ENCODE assay signal across 22 cellular contexts in genomic region chr5:3101561-3101960, GRCh38.
"Had no signal": no experiment of that assay in that cellular context is flagged by ENCODE, and none has a peak within 500 bp of the region (broad histone marks: within the 10 kb centered on the region; RNA-seq: fewer than 3 reads in every experiment).

No MANE protein-coding gene starts in this region.

- H3K9me3 ChIP-seq: adrenal gland, heart left ventricle, right atrium auricular region, tibial artery, uterus had no signal

- H3K4me1 ChIP-seq: adrenal gland, gastroesophageal sphincter, heart left ventricle, right atrium auricular region, tibial artery, uterus had no signal

- H3K27ac ChIP-seq: adrenal gland, gastroesophageal sphincter, heart left ventricle, right atrium auricular region, tibial artery, uterus had no signal

- H3K4me3 ChIP-seq: adrenal gland, gastroesophageal sphincter, heart left ventricle, right atrium auricular region, tibial artery, uterus had no signal

- DNase-seq: activated CD4-positive, alpha-beta T cell treated with anti-CD3 and anti-CD28 coated beads, Interleukin-2, amount 50 U/mL, for 1 hour; activated CD8-positive, alpha-beta memory T cell treated with anti-CD3 and anti-CD28 coated beads for 24 hours; activated CD8-positive, alpha-beta memory T cell treated with anti-CD3 and anti-CD28 coated beads, Interleukin-2, amount 50 U/mL, for 48 hours; activated gamma-delta T cell; activated T-cell treated with anti-CD3 and anti-CD28 coated beads, Interleukin-2, amount 50 U/mL, for 48 hours; adrenal gland; effector CD4-positive, alpha-beta T cell; heart left ventricle; natural killer cell; occipital lobe; stimulated activated CD4-positive, alpha-beta T cell treated with anti-CD3 and anti-CD28 coated beads, Interleukin-2, amount 100 ng/mL, for 24 hours; stimulated activated naive CD8-positive, alpha-beta T cell treated with anti-CD3 and anti-CD28 coated beads, Interleukin-15, Interleukin-2, amounts not matched to agents 100 U/mL and 50 U/mL, for 24 hours; substantia nigra; T-helper 1 cell; T-helper 9 cell; tibial artery; uterus had no signal

- H3K4me1 Mint-ChIP-seq: memory B cell, natural killer cell had no signal

- H3K27me3 ChIP-seq: adrenal gland, right atrium auricular region, uterus had no signal

- FAIRE-seq: bronchial epithelial cell had no signal

- H3K36me3 ChIP-seq: adrenal gland, gastroesophageal sphincter, heart left ventricle, right atrium auricular region, tibial artery, uterus had no signal

- H3K36me3 Mint-ChIP-seq: memory B cell, natural killer cell had no signal

- H3K4me3 Mint-ChIP-seq: memory B cell, natural killer cell had no signal

- H3K27ac Mint-ChIP-seq: activated naive CD4-positive, alpha-beta T cell treated with anti-CD3 and anti-CD28 coated beads, Interleukin-2, amount 50 U/mL, for 72 hours; memory B cell; natural killer cell had no signal
